In genomic region chr9:137130176-137130755, GRCh38 we compare ENCODE assay signal across 8 cellular contexts. TPM values are rescaled to one million over a fixed set of nuclear protein-coding genes. Genes with fewer than 3 reads are reported as not detected.
DNase-seq lines count a peak whose midpoint lies in the region; ATAC-seq, FAIRE-seq and TF ChIP-seq lines count a peak whose summit lies in the region.

No MANE protein-coding gene starts in this region.

- H3K4me1 ChIP-seq in muscle layer of duodenum (ENCODE audit: control insufficient read depth in 1 of 2, insufficient read depth in 2 of 2, low read length in 2 of 2), result peaks cover 10 to 30% of the 10 kb centered on the region in 2 donors

- peak overlapping the region; percentile 79 for H3K4me3 Mint-ChIP-seq in activated CD4-positive, alpha-beta T cell treated with anti-CD3 and anti-CD28 coated beads, Interleukin-2, amount 10 ng/mL, durations not matched to agents 7 days and 5 days

- TF ChIP-seq CTCF in bronchial epithelial cell (IDR thresholded peaks at IDR 0.05; ENCODE audit: insufficient read depth, low read length, severe bottlenecking), result no peak

- no peak for DNase-seq in activated CD4-positive, alpha-beta T cell treated with anti-CD3 and anti-CD28 coated beads, Interleukin-2, amount 10 ng/mL, durations not matched to agents 7 days and 5 days
- no peak for DNase-seq in activated CD4-positive, alpha-beta T cell treated with anti-CD3 and anti-CD28 coated beads for 48 hours
- no peak for DNase-seq in bronchial epithelial cell (ENCODE audit: low read depth)
- no peak for DNase-seq in cerebellum (ENCODE audit: low spot score)
- DNase-seq in NCI-H226, result no peak
- no peak for DNase-seq in HCEC 1CT

- H3K9me3 Mint-ChIP-seq in activated CD4-positive, alpha-beta T cell treated with anti-CD3 and anti-CD28 coated beads, Interleukin-2, amount 10 ng/mL, durations not matched to agents 7 days and 5 days, result no peaks in the 10 kb centered on the region

- ATAC-seq in HG03571 (IDR thresholded peaks at IDR 0.05; ENCODE audit: unreplicated experiment), result peak; percentile 15

- no peaks in the 10 kb centered on the region for H3K9me3 ChIP-seq in muscle layer of duodenum (ENCODE audit: control insufficient read depth in 1 of 2, low read length in 2 of 2)

- H3K4me3 ChIP-seq in bronchial epithelial cell (ENCODE audit: low read depth, low read length), result peak overlapping the region; percentile 83
- peak overlapping the region; percentile 62 to 86 for H3K4me3 ChIP-seq in muscle layer of duodenum (ENCODE audit: low read depth in 1 of 2, low read length in 2 of 2)

- H3K27me3 Mint-ChIP-seq in activated CD4-positive, alpha-beta T cell treated with anti-CD3 and anti-CD28 coated beads, Interleukin-2, amount 10 ng/mL, durations not matched to agents 7 days and 5 days, result peaks cover 5% of the 10 kb centered on the region

- CTCF ChIA-PET in activated CD4-positive, alpha-beta T cell treated with anti-CD3 and anti-CD28 coated beads, Interleukin-2, amount 10 ng/mL, durations not matched to agents 7 days and 5 days (lab: Charles Lee), result interaction anchor here (0.6 to 2.8 kb wide), 19 partner anchors 8 to 428 kb away, joined by 3 to 15 read pairs (median 4); partner anchors contain the start of genes MAN1B1, NELFB, NPDC1 and RNF224

- H3K4me1 Mint-ChIP-seq in activated CD4-positive, alpha-beta T cell treated with anti-CD3 and anti-CD28 coated beads, Interleukin-2, amount 10 ng/mL, durations not matched to agents 7 days and 5 days, result peaks cover 30% of the 10 kb centered on the region

- peaks cover 3% of the 10 kb centered on the region for H3K36me3 Mint-ChIP-seq in activated CD4-positive, alpha-beta T cell treated with anti-CD3 and anti-CD28 coated beads, Interleukin-2, amount 10 ng/mL, durations not matched to agents 7 days and 5 days (ENCODE audit: low read depth)

- H3K27me3 ChIP-seq in bronchial epithelial cell (ENCODE audit: control insufficient read depth, insufficient read depth, low read length), result no peaks in the 10 kb centered on the region
- no peaks in the 10 kb centered on the region for H3K27me3 ChIP-seq in muscle layer of duodenum (ENCODE audit: low read depth, low read length)

- peak overlapping the region; percentile 86 for H3K27ac Mint-ChIP-seq in activated CD4-positive, alpha-beta T cell treated with anti-CD3 and anti-CD28 coated beads, Interleukin-2, amount 10 ng/mL, durations not matched to agents 7 days and 5 days

- FAIRE-seq in bronchial epithelial cell (lab: Jason Lieb, UNC), result no peak

- POLR2A ChIA-PET in activated CD4-positive, alpha-beta T cell treated with anti-CD3 and anti-CD28 coated beads, Interleukin-2, amount 10 ng/mL, durations not matched to agents 7 days and 5 days (lab: Charles Lee), result interaction anchor here (0.7 to 1.5 kb wide), 3 partner anchors 35 to 111 kb away, joined by 3 to 5 read pairs (median 3); partner anchors contain the start of genes TPRN and TUBB4B

- H3K36me3 ChIP-seq in bronchial epithelial cell (ENCODE audit: control insufficient read depth, insufficient read depth, low read length) (no peaks in the 10 kb centered on the region), muscle layer of duodenum (ENCODE audit: control insufficient read depth in 1 of 2, insufficient read depth in 2 of 2, low read length in 2 of 2) (no peaks in the 10 kb centered on the region)

- no peak overlapping the region for H3K27ac ChIP-seq in muscle layer of duodenum (ENCODE audit: low read length)

RNA-seq across cellular contexts. Expression of gene GRIN1, which starts 8.7 kb away (rescaled TPM):
- total RNA-seq in activated CD4-positive, alpha-beta T cell treated with anti-CD3 and anti-CD28 coated beads, Interleukin-2, amount 10 ng/mL, durations not matched to agents 7 days and 5 days, result under 1 TPM in 1 of 2 experiments, not detected in 1; 0.05 TPM
- 0.26 and 0.53 TPM in 2 replicates for total RNA-seq in bronchial epithelial cell
- total RNA-seq in cerebellum, result 23.6 TPM

RNA-seq across cellular contexts. Expression of gene DPP7, which starts 15.7 kb away (rescaled TPM):
- 100 to 1,000 TPM; 206 to 259 TPM for total RNA-seq in activated CD4-positive, alpha-beta T cell treated with anti-CD3 and anti-CD28 coated beads, Interleukin-2, amount 10 ng/mL, durations not matched to agents 7 days and 5 days
- total RNA-seq in bronchial epithelial cell (45.1 and 66.6 TPM in 2 replicates), cerebellum (12.2 TPM)

RNA-seq across cellular contexts. Expression of gene LRRC26, which starts 39.6 kb away (rescaled TPM):
- not detected for total RNA-seq in activated CD4-positive, alpha-beta T cell treated with anti-CD3 and anti-CD28 coated beads, Interleukin-2, amount 10 ng/mL, durations not matched to agents 7 days and 5 days
- total RNA-seq in bronchial epithelial cell (0.26 and 2.0 TPM in 2 replicates), cerebellum (0.91 TPM)

RNA-seq across cellular contexts. Expression of gene TMEM210, which starts 41.6 kb away (rescaled TPM):
- not detected for total RNA-seq in activated CD4-positive, alpha-beta T cell treated with anti-CD3 and anti-CD28 coated beads, Interleukin-2, amount 10 ng/mL, durations not matched to agents 7 days and 5 days
- total RNA-seq in bronchial epithelial cell (not detected in 2 replicates), cerebellum (not detected)

RNA-seq across cellular contexts. Expression of gene MAN1B1, which starts 43.5 kb away (rescaled TPM):
- 10 to 100 TPM; 43.0 to 55.0 TPM for total RNA-seq in activated CD4-positive, alpha-beta T cell treated with anti-CD3 and anti-CD28 coated beads, Interleukin-2, amount 10 ng/mL, durations not matched to agents 7 days and 5 days
- total RNA-seq in bronchial epithelial cell (58.2 and 65.3 TPM in 2 replicates), cerebellum (38.2 TPM)

Comparison
In these comparisons a context has a peak if more than half of its experiments do, and no peak if none do; other contexts are left out.
1. RNA of gene GRIN1, which starts 8.7 kb away (total RNA-seq): 23.6 TPM in cerebellum (single experiment); 0.26 to 0.53 TPM in bronchial epithelial cell and 0.05 TPM in activated CD4-positive, alpha-beta T cell treated with anti-CD3 and anti-CD28 coated beads, Interleukin-2, amount 10 ng/mL, durations not matched to agents 7 days and 5 days; every median in the first group is over 10 times any median in the second.